19 cellular contexts compared by ENCODE assay signal in genomic region chr4:76187152-76187551, GRCh38.
"Had no signal": no experiment of that assay in that cellular context is flagged by ENCODE, and none has a peak within 500 bp of the region (broad histone marks: within the 10 kb centered on the region; RNA-seq: fewer than 3 reads in every experiment).

No MANE protein-coding gene starts in this region.

- DNase-seq: activated CD4-positive, alpha-beta T cell treated with anti-CD3 and anti-CD28 coated beads, Interleukin-2, amount 50 U/mL, for 1 hour; activated CD4-positive, CD25-positive, alpha-beta regulatory T cell treated with anti-CD3 and anti-CD28 coated beads, Interleukin-2, amount 50 U/mL, for 72 hours; activated CD8-positive, alpha-beta T cell treated with anti-CD3 and anti-CD28 coated beads, Interleukin-2, amount 10 ng/mL, durations not matched to agents 7 days and 5 days; activated gamma-delta T cell treated with Interleukin-2 at 50 U/mL for 16 hours; adrenal gland; cerebellar nuclear complex; cortex of kidney; kidney; left lung; sigmoid colon; stimulated activated CD4-positive, alpha-beta T cell treated with anti-CD3 and anti-CD28 coated beads, Interleukin-15, amount 100 ng/mL, for 24 hours; upper lobe of left lung had no signal

- H2AFZ ChIP-seq: parathyroid adenoma had no signal

- H3K4me1 ChIP-seq: adrenal gland, parathyroid adenoma had no signal

- H3K27me3 ChIP-seq: adrenal gland, ascending aorta, left lung, sigmoid colon, upper lobe of left lung had no signal

- ATAC-seq: activated CD8-positive, alpha-beta T cell treated with anti-CD3 and anti-CD28 coated beads, Interleukin-2, amount 10 ng/mL, durations not matched to agents 7 days and 5 days; left lung; SK-N-SH treated with all-trans-retinoic acid at 6 μM for 48 hours; stimulated activated memory B cell treated with anti-CD40 and anti-IgM and Interleukin-4, amounts not matched to agents 10 μg/mL and 1 μg/mL and 100 μg/mL, for 72 hours had no signal

- H3K9me3 ChIP-seq: adrenal gland, ascending aorta, left lung, sigmoid colon, thoracic aorta, upper lobe of left lung had no signal

- H3K36me3 ChIP-seq: adrenal gland had no signal

- H3K9ac ChIP-seq: parathyroid adenoma had no signal

- H3K4me2 ChIP-seq: smooth muscle cell had no signal

- H3K27ac ChIP-seq: adrenal gland, ascending aorta, epithelial cell of prostate, left lung, parathyroid adenoma, upper lobe of left lung had no signal

- H3K4me3 ChIP-seq: adrenal gland, ascending aorta, left lung, sigmoid colon, smooth muscle cell, thoracic aorta, upper lobe of left lung had no signal
